In the genomic region with DNA sequence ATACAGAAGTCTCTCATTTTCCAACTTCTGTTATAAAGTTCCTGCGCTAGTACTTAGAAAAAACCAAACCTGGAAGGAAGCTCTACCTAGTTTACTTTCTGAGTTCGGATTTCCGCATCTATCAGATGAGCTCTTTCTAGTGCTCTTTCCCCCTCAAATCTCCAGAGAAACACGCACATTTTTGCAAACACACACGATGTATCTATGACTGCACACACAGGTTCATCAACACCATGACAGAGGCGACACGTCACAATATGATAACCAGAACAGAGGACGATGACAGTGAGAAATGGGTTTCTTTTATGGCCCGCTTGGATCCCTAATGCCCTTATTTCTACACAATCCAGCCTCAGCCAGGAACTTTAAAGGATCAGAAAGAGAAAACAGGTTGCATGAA, we compare ENCODE assay signal across 2 cellular contexts.
TF ChIP-seq lines count a peak whose summit lies in the region.

No MANE protein-coding gene starts in this region.

TF ChIP-seq in A549, 52 proteins besides CTCF, POLR2A, EP300 and RAD21:
- TF ChIP-seq HDAC2 (IDR thresholded peaks at IDR 0.05): no peak
- TF ChIP-seq CHD2 (IDR thresholded peaks at IDR 0.05; ENCODE audit: low read length, partially characterized antibody): no peak
- TF ChIP-seq ESRRA (IDR thresholded peaks at IDR 0.05; ENCODE audit: borderline replicate concordance, low read length): no peak
- TF ChIP-seq, protein P1, sequence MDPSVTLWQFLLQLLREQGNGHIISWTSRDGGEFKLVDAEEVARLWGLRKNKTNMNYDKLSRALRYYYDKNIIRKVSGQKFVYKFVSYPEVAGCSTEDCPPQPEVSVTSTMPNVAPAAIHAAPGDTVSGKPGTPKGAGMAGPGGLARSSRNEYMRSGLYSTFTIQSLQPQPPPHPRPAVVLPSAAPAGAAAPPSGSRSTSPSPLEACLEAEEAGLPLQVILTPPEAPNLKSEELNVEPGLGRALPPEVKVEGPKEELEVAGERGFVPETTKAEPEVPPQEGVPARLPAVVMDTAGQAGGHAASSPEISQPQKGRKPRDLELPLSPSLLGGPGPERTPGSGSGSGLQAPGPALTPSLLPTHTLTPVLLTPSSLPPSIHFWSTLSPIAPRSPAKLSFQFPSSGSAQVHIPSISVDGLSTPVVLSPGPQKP (IDR thresholded peaks at IDR 0.05; ENCODE audit: low read depth, low read length): no peak
- TF ChIP-seq MAZ (IDR thresholded peaks at IDR 0.05; ENCODE audit: borderline replicate concordance, low read depth, low read length): no peak
- no peak for TF ChIP-seq CHD4 (IDR thresholded peaks at IDR 0.05; ENCODE audit: borderline replicate concordance)
- TF ChIP-seq HOXA7 (CRISPR knock-in tag; IDR thresholded peaks at IDR 0.05): no peak
- TF ChIP-seq RFX5 (IDR thresholded peaks at IDR 0.05): no peak
- no peak for TF ChIP-seq JUNB (IDR thresholded peaks at IDR 0.05)
- no peak for TF ChIP-seq ZC3H11A (IDR thresholded peaks at IDR 0.05)

TF ChIP-seq in H1, 55 proteins besides CTCF, POLR2A, EP300 and RAD21:
- TF ChIP-seq NANOG (IDR thresholded peaks at IDR 0.05; ENCODE audit: insufficient read depth, low read depth, low read length, poor library complexity, severe bottlenecking): no peak
- TF ChIP-seq NRF1 (IDR thresholded peaks at IDR 0.05; ENCODE audit: low read depth, low read length): no peak
- no peak for TF ChIP-seq JUN (IDR thresholded peaks at IDR 0.05; ENCODE audit: low read depth, low read length)
- TF ChIP-seq BCL11A (IDR thresholded peaks at IDR 0.05; ENCODE audit: low read depth in 2 of 2, low read length in 2 of 2): no peak
- TF ChIP-seq SP4 (IDR thresholded peaks at IDR 0.05; ENCODE audit: low read length): no peak
- no peak for TF ChIP-seq SIX5 (IDR thresholded peaks at IDR 0.05; ENCODE audit: low read depth, low read length)
- no peak for TF ChIP-seq CBX5 (IDR thresholded peaks at IDR 0.05; ENCODE audit: low read depth, low read length)
- TF ChIP-seq SP2 (IDR thresholded peaks at IDR 0.05; ENCODE audit: low read length): no peak
- no peak for TF ChIP-seq POU5F1 (IDR thresholded peaks at IDR 0.05; ENCODE audit: low read depth, low read length)
- no peak for TF ChIP-seq BACH1 (IDR thresholded peaks at IDR 0.05; ENCODE audit: low read length)
- TF ChIP-seq BRCA1 (IDR thresholded peaks at IDR 0.05; ENCODE audit: low read depth, low read length): no peak
- TF ChIP-seq SUZ12 (IDR thresholded peaks at IDR 0.05; ENCODE audit: low read length): no peak
- TF ChIP-seq SAP30 (IDR thresholded peaks at IDR 0.05; ENCODE audit: insufficient read depth, insufficient replicate concordance, low read length): no peak
- TF ChIP-seq CBX8 (IDR thresholded peaks at IDR 0.05; ENCODE audit: borderline replicate concordance, low read depth, low read length): no peak
- TF ChIP-seq TEAD4 (IDR thresholded peaks at IDR 0.05; ENCODE audit: low read depth, low read length): no peak
- TF ChIP-seq CEBPB (IDR thresholded peaks at IDR 0.05; ENCODE audit: low read depth, low read length): no peak
- TF ChIP-seq HDAC2 (IDR thresholded peaks at IDR 0.05; ENCODE audit: borderline replicate concordance in 1 of 2, low read depth in 2 of 2, low read length in 2 of 2): no peak
